Comparison of ENCODE assay signal across 25 cellular contexts in genomic region chr15:25094519-25094918, GRCh38.
"Had no signal": no experiment of that assay in that cellular context is flagged by ENCODE, and none has a peak within 500 bp of the region (broad histone marks: within the 10 kb centered on the region; RNA-seq: fewer than 3 reads in every experiment).

No MANE protein-coding gene starts in this region.

- H3K27ac Mint-ChIP-seq: naive thymus-derived CD4-positive, alpha-beta T cell; stimulated activated effector memory CD8-positive, alpha-beta T cell treated with anti-CD3 and anti-CD28 coated beads, Interleukin-12 subunit alpha, Interleukin-12 subunit beta, amount 100 ng/mL, for 72 hours had no signal

- DNase-seq: central memory CD4-positive, alpha-beta T cell; colonic mucosa; dermis blood vessel endothelial cell; effector memory CD4-positive, alpha-beta T cell; foreskin fibroblast; gastrocnemius medialis; kidney; mesenchymal stem cell; midbrain; naive thymus-derived CD4-positive, alpha-beta T cell; occipital lobe; pancreas; stimulated activated CD4-positive, alpha-beta T cell treated with anti-CD3 and anti-CD28 coated beads, Interleukin-2, amount 100 ng/mL, for 24 hours; stimulated activated CD4-positive, alpha-beta T cell treated with anti-CD3 and anti-CD28 coated beads, Interleukin-4, amount 100 ng/mL, for 24 hours; stimulated activated naive CD4-positive, alpha-beta T cell treated with Interleukin-2 at 50 U/mL for 16 hours; stomach; substantia nigra; upper lobe of right lung had no signal

- H3K27ac ChIP-seq: colonic mucosa, pancreas, stomach, thoracic aorta, tibial nerve, upper lobe of right lung, vagina had no signal

- H3K4me1 Mint-ChIP-seq: naive thymus-derived CD4-positive, alpha-beta T cell; stimulated activated effector memory CD8-positive, alpha-beta T cell treated with anti-CD3 and anti-CD28 coated beads, Interleukin-12 subunit alpha, Interleukin-12 subunit beta, amount 100 ng/mL, for 72 hours had no signal

- H3K27me3 ChIP-seq: colonic mucosa, gastrocnemius medialis, pancreas, stomach, tibial nerve, upper lobe of right lung, vagina had no signal

- H3K27me3 Mint-ChIP-seq: naive thymus-derived CD4-positive, alpha-beta T cell had no signal

- H3K4me3 Mint-ChIP-seq: naive thymus-derived CD4-positive, alpha-beta T cell; stimulated activated effector memory CD8-positive, alpha-beta T cell treated with anti-CD3 and anti-CD28 coated beads, Interleukin-12 subunit alpha, Interleukin-12 subunit beta, amount 100 ng/mL, for 72 hours had no signal

- H3K9me3 ChIP-seq: pancreas had no signal

- ATAC-seq: left lobe of liver; naive thymus-derived CD4-positive, alpha-beta T cell; pancreas; sciatic nerve; stimulated activated effector memory CD8-positive, alpha-beta T cell treated with anti-CD3 and anti-CD28 coated beads, Interleukin-12 subunit alpha, Interleukin-12 subunit beta, amount 100 ng/mL, for 72 hours; upper lobe of right lung had no signal

- H3K4me1 ChIP-seq: colonic mucosa, pancreas, stomach, tibial nerve, upper lobe of right lung, vagina had no signal

- H3K36me3 ChIP-seq: colonic mucosa had no signal

- H3K4me3 ChIP-seq: colonic mucosa, gastrocnemius medialis, pancreas, smooth muscle cell, stomach, thoracic aorta, tibial nerve, upper lobe of right lung, vagina had no signal
